ENCODE assay signal across 15 cellular contexts in genomic region chr9:128393171-128393761, GRCh38. TPM values are rescaled to one million over a fixed set of nuclear protein-coding genes. Genes with fewer than 3 reads are reported as not detected.
DNase-seq lines count a peak whose midpoint lies in the region; ATAC-seq and TF ChIP-seq lines count a peak whose summit lies in the region.
"Had no signal": no experiment of that assay in that cellular context is flagged by ENCODE, and none has a peak within 500 bp of the region (broad histone marks: within the 10 kb centered on the region; RNA-seq: fewer than 3 reads in every experiment).

No MANE protein-coding gene starts in this region.

- H3K27me3 Mint-ChIP-seq in stimulated activated naive CD8-positive, alpha-beta T cell treated with anti-CD3 and anti-CD28 coated beads, Interleukin-15, amount 100 ng/mL, for 72 hours, result peaks cover 19% of the 10 kb centered on the region
- peaks cover 83% of the 10 kb centered on the region for H3K27me3 Mint-ChIP-seq in nephron progenitor cell (ENCODE audit: low read depth, poor library complexity)
- peaks cover 68% of the 10 kb centered on the region for H3K27me3 Mint-ChIP-seq in type B pancreatic cell

- no peak overlapping the region for H3K4me3 Mint-ChIP-seq in stimulated activated naive CD8-positive, alpha-beta T cell treated with anti-CD3 and anti-CD28 coated beads, Interleukin-15, amount 100 ng/mL, for 72 hours
- H3K4me3 Mint-ChIP-seq in nephron progenitor cell (peak overlapping the region; percentile 68), type B pancreatic cell (peak overlapping the region; percentile 70)
- H3K4me3 Mint-ChIP-seq: CD4-positive, alpha-beta T cell had no signal

- peak; percentile 3 for ATAC-seq in stimulated activated naive CD8-positive, alpha-beta T cell treated with anti-CD3 and anti-CD28 coated beads, Interleukin-15, amount 100 ng/mL, for 72 hours
- ATAC-seq in stimulated activated naive CD8-positive, alpha-beta T cell treated with anti-CD3 and anti-CD28 coated beads, Interleukin-15, Interleukin-2, amounts not matched to agents 100 U/mL and 50 U/mL, for 24 hours, result no peak
- no peak for ATAC-seq in GM19395 (IDR thresholded peaks at IDR 0.05; ENCODE audit: unreplicated experiment)
- ATAC-seq: A549 had no signal

- H3K4me1 Mint-ChIP-seq in stimulated activated naive CD8-positive, alpha-beta T cell treated with anti-CD3 and anti-CD28 coated beads, Interleukin-15, amount 100 ng/mL, for 72 hours, result peaks cover 12% of the 10 kb centered on the region
- H3K4me1 Mint-ChIP-seq in nephron progenitor cell, result peaks cover 44% of the 10 kb centered on the region
- peaks cover 14% of the 10 kb centered on the region for H3K4me1 Mint-ChIP-seq in type B pancreatic cell (ENCODE audit: unreplicated experiment)

- H3K27ac Mint-ChIP-seq in stimulated activated naive CD8-positive, alpha-beta T cell treated with anti-CD3 and anti-CD28 coated beads, Interleukin-15, amount 100 ng/mL, for 72 hours, result no peak overlapping the region
- H3K27ac Mint-ChIP-seq in nephron progenitor cell (no peak overlapping the region), type B pancreatic cell (no peak overlapping the region)
- H3K27ac Mint-ChIP-seq: CD4-positive, alpha-beta T cell had no signal

- H3K36me3 Mint-ChIP-seq in nephron progenitor cell (ENCODE audit: low read depth) (peaks cover 18% of the 10 kb centered on the region), type B pancreatic cell (peaks cover 12% of the 10 kb centered on the region)

- no peak for DNase-seq in stimulated activated naive CD8-positive, alpha-beta T cell treated with anti-CD3 and anti-CD28 coated beads, Interleukin-15, amount 100 ng/mL, for 72 hours
- DNase-seq in stimulated activated naive CD8-positive, alpha-beta T cell treated with anti-CD3 and anti-CD28 coated beads, Interleukin-15, Interleukin-2, amounts not matched to agents 100 U/mL and 50 U/mL, for 24 hours, result no peak
- DNase-seq in hypothalamus (lab: John Stamatoyannopoulos, UW) (peak in 42 of 51 donors; percentile 22 to 97 (median 80)), nephron progenitor cell (peak; percentile 74), type B pancreatic cell (ENCODE audit: extremely low spot score, unreplicated experiment) (no peak), T-helper 9 cell (no peak), NCI-H446 (lab: John Stamatoyannopoulos, UW) (no peak)
- DNase-seq: activated effector memory CD4-positive, alpha-beta T cell treated with anti-CD3 and anti-CD28 coated beads, Interleukin-2, amount 50 U/mL, for 16 hours; CD4-positive, alpha-beta T cell; effector memory CD4-positive, alpha-beta T cell; NCI-H187 treated with DMSO at 0.1 percent for 48 hours; NCI-H524; PC-9 had no signal

- H3K9me3 Mint-ChIP-seq in stimulated activated naive CD8-positive, alpha-beta T cell treated with anti-CD3 and anti-CD28 coated beads, Interleukin-15, amount 100 ng/mL, for 72 hours, result no peaks in the 10 kb centered on the region
- H3K9me3 Mint-ChIP-seq in nephron progenitor cell (no peaks in the 10 kb centered on the region), type B pancreatic cell (no peaks in the 10 kb centered on the region)
- H3K9me3 Mint-ChIP-seq: CD4-positive, alpha-beta T cell had no signal

- TF ChIP-seq CTCF in nephron progenitor cell (IDR thresholded peaks at IDR 0.05) (no peak), type B pancreatic cell (conservative IDR thresholded peaks at IDR 0.05) (no peak)

RNA-seq across cellular contexts. Expression of gene URM1, which starts 22.1 kb away (rescaled TPM):
- 56.1 and 60.3 TPM in 2 replicates for total RNA-seq in type B pancreatic cell (ENCODE audit: low replicate concordance)

RNA-seq across cellular contexts. Expression of gene CERCAM, which starts 27.4 kb away (rescaled TPM):
- 47.3 and 60.8 TPM in 2 replicates for total RNA-seq in type B pancreatic cell (ENCODE audit: low replicate concordance)

RNA-seq across cellular contexts. Expression of gene SLC27A4, which starts 52.9 kb away (rescaled TPM):
- total RNA-seq in type B pancreatic cell (ENCODE audit: low replicate concordance), result 42.2 and 47.2 TPM in 2 replicates

Comparison
In these comparisons a context has a peak if more than half of its experiments do, and no peak if none do; other contexts are left out.
1. DNase-seq: peak in hypothalamus (42 of 51) and nephron progenitor cell (single experiment); none in stimulated activated naive CD8-positive, alpha-beta T cell treated with anti-CD3 and anti-CD28 coated beads, Interleukin-15, amount 100 ng/mL, for 72 hours (0 of 2), stimulated activated naive CD8-positive, alpha-beta T cell treated with anti-CD3 and anti-CD28 coated beads, Interleukin-15, Interleukin-2, amounts not matched to agents 100 U/mL and 50 U/mL, for 24 hours (single experiment), type B pancreatic cell (single experiment), T-helper 9 cell (single experiment) and NCI-H446 (0 of 2).
2. H3K4me3 Mint-ChIP-seq: peak in nephron progenitor cell (single experiment) and type B pancreatic cell (single experiment); none in stimulated activated naive CD8-positive, alpha-beta T cell treated with anti-CD3 and anti-CD28 coated beads, Interleukin-15, amount 100 ng/mL, for 72 hours (0 of 2).